ENCODE assay signal across 21 cellular contexts in genomic region chr18:31301201-31301655, GRCh38. TPM values are rescaled to one million over a fixed set of nuclear protein-coding genes. Genes with fewer than 3 reads are reported as not detected.
DNase-seq lines count a peak whose midpoint lies in the region; ATAC-seq and TF ChIP-seq lines count a peak whose summit lies in the region.
"Had no signal": no experiment of that assay in that cellular context is flagged by ENCODE, and none has a peak within 500 bp of the region (broad histone marks: within the 10 kb centered on the region; RNA-seq: fewer than 3 reads in every experiment).

No MANE protein-coding gene starts in this region.

- H3K4me1 Mint-ChIP-seq in H9 (peaks cover 22 to 23% of the 10 kb centered on the region in 2 experiments), WTC11 (peaks cover 23% of the 10 kb centered on the region)
- H3K4me1 Mint-ChIP-seq: neural crest cell had no signal

- H2BK12ac ChIP-seq in H9 (ENCODE audit: insufficient read length, low read depth, low read length): no peak overlapping the region

- no peak overlapping the region for H2BK5ac ChIP-seq in H9 (ENCODE audit: insufficient read length, low read length)

- no peak overlapping the region for H4K91ac ChIP-seq in H9 (ENCODE audit: insufficient read length, low read depth, low read length)

- H3K27me3 ChIP-seq in H9 (ENCODE audit: insufficient read depth, low read length) (no peaks in the 10 kb centered on the region), hepatocyte (no peaks in the 10 kb centered on the region)
- H3K27me3 ChIP-seq: right lobe of liver had no signal

- H2BK120ac ChIP-seq in H9 (ENCODE audit: low read depth, low read length, poor library complexity, severe bottlenecking): no peak overlapping the region

- no peaks in the 10 kb centered on the region for H3K79me1 ChIP-seq in H9 (ENCODE audit: insufficient read depth, low read depth, low read length, poor library complexity, severe bottlenecking)

- H3T11ph ChIP-seq in H9 (ENCODE audit: low read length): no peak overlapping the region

- H2AK5ac ChIP-seq in H9 (ENCODE audit: insufficient read length, low read length): no peak overlapping the region

- TF ChIP-seq CTCF in H9 (conservative IDR thresholded peaks at IDR 0.05) (no peak), WTC11 (IDR thresholded peaks at IDR 0.05) (no peak), hepatocyte (IDR thresholded peaks at IDR 0.05; ENCODE audit: poor library complexity) (no peak), omental fat pad (IDR thresholded peaks at IDR 0.05) (no peak)

- no peak overlapping the region for H3K4me2 ChIP-seq in H9 (ENCODE audit: insufficient read depth, insufficient read length, low read length)
- H3K4me2 ChIP-seq in hepatocyte: no peak overlapping the region

- peak; percentile 28 for DNase-seq in H9
- DNase-seq in WTC11 (ENCODE audit: low spot score): no peak
- peak; percentile 34 for DNase-seq in hepatocyte (ENCODE audit: low spot score)
- no peak for DNase-seq in omental fat pad (ENCODE audit: low spot score)
- DNase-seq in posterior cingulate gyrus: no peak
- DNase-seq in activated gamma-delta T cell (lab: John Stamatoyannopoulos, UW): no peak
- no peak for DNase-seq in GM03348 (ENCODE audit: low spot score)
- DNase-seq in NCI-H1436 treated with DMSO at 0.1 percent for 48 hours (lab: John Stamatoyannopoulos, UW): no peak
- DNase-seq: activated CD4-positive, alpha-beta T cell treated with anti-CD3 and anti-CD28 coated beads, Interleukin-2, amount 50 U/mL, for 48 hours; activated T-cell treated with anti-CD3 and anti-CD28 coated beads, Interleukin-2, amount 50 U/mL, for 24 hours; effector CD4-positive, alpha-beta T cell; mesenchymal stem cell; NCI-H1048; NCI-H2107; right lobe of liver; stimulated activated CD4-positive, alpha-beta T cell treated with anti-CD3 and anti-CD28 coated beads, Interleukin-4, amount 100 ng/mL, for 24 hours had no signal

- no peaks in the 10 kb centered on the region for H3K27me3 Mint-ChIP-seq in H9 (ENCODE audit: low read depth)
- H3K27me3 Mint-ChIP-seq in WTC11 (ENCODE audit: low read depth): no peaks in the 10 kb centered on the region
- H3K27me3 Mint-ChIP-seq: activated naive CD8-positive, alpha-beta T cell; activated T-cell treated with anti-CD3 and anti-CD28 coated beads, Interleukin-2, amount 50 U/mL, for 24 hours had no signal

- no peak overlapping the region for H2BK20ac ChIP-seq in H9 (ENCODE audit: low read depth, low read length, poor library complexity, severe bottlenecking)

- H3K27ac Mint-ChIP-seq in H9 (peak overlapping the region; percentile 80 to 96 (median 89)), WTC11 (peak overlapping the region; percentile 76)
- H3K27ac Mint-ChIP-seq: activated naive CD8-positive, alpha-beta T cell; activated T-cell treated with anti-CD3 and anti-CD28 coated beads, Interleukin-2, amount 50 U/mL, for 24 hours had no signal

- H3K4me3 Mint-ChIP-seq in H9 (no peak overlapping the region; a peak in 1 of 5 replicates), WTC11 (no peak overlapping the region)
- H3K4me3 Mint-ChIP-seq: activated naive CD8-positive, alpha-beta T cell; activated T-cell treated with anti-CD3 and anti-CD28 coated beads, Interleukin-2, amount 50 U/mL, for 24 hours; neural crest cell had no signal

- H3K79me2 ChIP-seq in H9 (ENCODE audit: insufficient read depth, low read length) (no peaks in the 10 kb centered on the region), hepatocyte (no peaks in the 10 kb centered on the region)

- H4K20me1 ChIP-seq in H9 (ENCODE audit: control insufficient read depth, insufficient read depth, insufficient read length): no peaks in the 10 kb centered on the region
- H4K20me1 ChIP-seq in hepatocyte (ENCODE audit: insufficient read depth, poor library complexity, severe bottlenecking): no peaks in the 10 kb centered on the region

- H3K9me2 ChIP-seq in hepatocyte (replicated peaks; ENCODE audit: insufficient read depth): no peaks in the 10 kb centered on the region

- no peaks in the 10 kb centered on the region for H3K23me2 ChIP-seq in H9 (ENCODE audit: insufficient read length, low read depth, low read length, poor library complexity, severe bottlenecking)

- no peak overlapping the region for H4K5ac ChIP-seq in H9 (ENCODE audit: insufficient read length, low read depth, low read length)

- POLR2A ChIA-PET in WTC11 (lab: Charles Lee): no interaction called here

- no peaks in the 10 kb centered on the region for H3K36me3 ChIP-seq in hepatocyte (replicated peaks; ENCODE audit: insufficient read depth, low read depth)
- H3K36me3 ChIP-seq: right lobe of liver, thoracic aorta had no signal

- H4K8ac ChIP-seq in H9 (replicated peaks; ENCODE audit: insufficient read length, low read depth, low read length): no peak overlapping the region

- no CpG with 5 or more reads among the region's 3 CpGs for WGBS in H9 (ENCODE audit: extremely low coverage, insufficient read length, low lambda C conversion rate)
- 70% methylated on average over 3 of the region's 3 CpGs for WGBS in hepatocyte (ENCODE audit: low lambda C conversion rate, missing lambda C conversion rate)

- H3K56ac ChIP-seq in H9 (ENCODE audit: insufficient read length, low read depth, low read length): no peak overlapping the region

- no peak overlapping the region for H3K23ac ChIP-seq in H9 (ENCODE audit: insufficient read length, low read depth, low read length)

- CTCF ChIA-PET in WTC11 (lab: Charles Lee): no interaction called here

- H3K4me1 ChIP-seq in H9 (ENCODE audit: insufficient read depth, low read length): peaks cover 8% of the 10 kb centered on the region; the same call in 1 of the 2 replicates
- H3K4me1 ChIP-seq in hepatocyte (ENCODE audit: insufficient read depth): peaks cover 2% of the 10 kb centered on the region
- H3K4me1 ChIP-seq: right lobe of liver had no signal

- ATAC-seq in WTC11: peak; percentile 95
- ATAC-seq in omental fat pad (ENCODE audit: low FRiP score): peak; percentile 41
- ATAC-seq: HCT116, Panc1, right lobe of liver had no signal

- H3K4ac ChIP-seq in H9 (ENCODE audit: low read depth, low read length): no peak overlapping the region

- no peak overlapping the region for H3K18ac ChIP-seq in H9 (ENCODE audit: insufficient read length, low read depth, low read length)

- H2AFZ ChIP-seq in H9 (ENCODE audit: low read length): no peak overlapping the region
- no peak overlapping the region for H2AFZ ChIP-seq in hepatocyte

- no peaks in the 10 kb centered on the region for H3K9me3 ChIP-seq in H9 (ENCODE audit: control insufficient read depth, low read depth, low read length)
- no peaks in the 10 kb centered on the region for H3K9me3 ChIP-seq in hepatocyte (ENCODE audit: low read depth)
- H3K9me3 ChIP-seq: right lobe of liver, thoracic aorta had no signal

- peak overlapping the region; percentile 30 for H3K27ac ChIP-seq in H9 (ENCODE audit: insufficient read length, low read depth, low read length)
- peak overlapping the region; percentile 69 for H3K27ac ChIP-seq in hepatocyte
- H3K27ac ChIP-seq: right lobe of liver, thoracic aorta had no signal

- intact Hi-C loops in posterior cingulate gyrus (cut with DNase I): no loop called here

- no peak overlapping the region for H3K4me3 ChIP-seq in hepatocyte
- H3K4me3 ChIP-seq: right lobe of liver, thoracic aorta had no signal

- no peak overlapping the region for H2BK15ac ChIP-seq in H9 (ENCODE audit: low read depth, low read length)

- H3K14ac ChIP-seq in H9 (ENCODE audit: insufficient read depth, low read length): no peak overlapping the region

- no peak overlapping the region for H3K9ac ChIP-seq in H9 (ENCODE audit: extremely low read depth, insufficient read length, low read length)

- H3K36me3 Mint-ChIP-seq in H9 (ENCODE audit: insufficient read depth in 1 of 3, low read depth in 3 of 3) (no peaks in the 10 kb centered on the region), WTC11 (no peaks in the 10 kb centered on the region)
- H3K36me3 Mint-ChIP-seq: activated naive CD8-positive, alpha-beta T cell had no signal

- no peaks in the 10 kb centered on the region; a peak in 1 of 5 replicates for H3K9me3 Mint-ChIP-seq in H9
- peaks cover 7% of the 10 kb centered on the region for H3K9me3 Mint-ChIP-seq in WTC11
- H3K9me3 Mint-ChIP-seq: activated T-cell treated with anti-CD3 and anti-CD28 coated beads, Interleukin-2, amount 50 U/mL, for 24 hours; neural crest cell had no signal

TF ChIP-seq in WTC11, 78 proteins besides CTCF, POLR2A, EP300 and RAD21:
- TF ChIP-seq TEAD1 (CRISPR knock-in tag; IDR thresholded peaks at IDR 0.05) (peak; percentile 75; the same call in 1 of the 2 replicates), ZMAT4 (CRISPR knock-in tag; IDR thresholded peaks at IDR 0.05) (no peak)

RNA-seq across cellular contexts. Expression of gene DSG1, which starts 16.7 kb away (rescaled TPM):
- not detected in 2 replicates for total RNA-seq in H9 (2021)
- total RNA-seq in WTC11 (2021): 0.07 to 0.09 TPM in 2 of 3 replicates, not detected in the other
- total RNA-seq in hepatocyte: 0.70 and 0.76 TPM in 2 replicates
- 0.10 and 0.65 TPM in 2 replicates for polyA plus RNA-seq in hepatocyte
- under 1 TPM in 2 of 4 donors, not detected in 2; 0.19 to 0.63 TPM for total RNA-seq in omental fat pad
- total RNA-seq: neural crest cell had no signal

Comparison
In these comparisons a context has a peak if more than half of its experiments do, and no peak if none do; other contexts are left out.
1. DNase-seq: peak in H9 (single experiment) and hepatocyte (single experiment); none in WTC11 (single experiment), omental fat pad (single experiment), posterior cingulate gyrus (0 of 10), activated gamma-delta T cell (single experiment), GM03348 (single experiment) and NCI-H1436 treated with DMSO at 0.1 percent for 48 hours (single experiment).